20 cellular contexts compared by ENCODE assay signal in genomic region chr7:42385912-42386311, GRCh38.
A peak's percentile ranks its signal among the peaks of the same experiment; 100 is the strongest.
DNase-seq lines count a peak whose midpoint lies in the region; ATAC-seq, FAIRE-seq and TF ChIP-seq lines count a peak whose summit lies in the region.
"Had no signal": no experiment of that assay in that cellular context is flagged by ENCODE, and none has a peak within 500 bp of the region (broad histone marks: within the 10 kb centered on the region; RNA-seq: fewer than 3 reads in every experiment).

No MANE protein-coding gene starts in this region.

- no peak overlapping the region for H3K56ac ChIP-seq in IMR-90 (ENCODE audit: extremely low read depth, insufficient read depth, low read length)

- no peak overlapping the region for H4K8ac ChIP-seq in IMR-90 (ENCODE audit: low read depth in 2 of 2, low read length in 2 of 2)

- POLR2A ChIA-PET in IMR-90 (lab: Charles Lee; ENCODE audit: unreplicated experiment) (no interaction called here), K562 (lab: Yijun Ruan, JAX) (no interaction called here)

- H2AK9ac ChIP-seq in IMR-90 (replicated peaks; ENCODE audit: low read depth, low read length, poor library complexity) = no peak overlapping the region

- H2BK15ac ChIP-seq in IMR-90 (ENCODE audit: low read depth, low read length) = no peak overlapping the region

- intact Hi-C loops in IMR-90 (cut with micrococcal nuclease) (no loop called here), K562 (cut with micrococcal nuclease) (no loop called here), testis (cut with DNase I; ENCODE audit: low total_unique reads) (no loop called here)

- no peak overlapping the region for H3K4ac ChIP-seq in IMR-90 (ENCODE audit: low read depth, low read length)

- no peak overlapping the region for H3K23ac ChIP-seq in IMR-90 (ENCODE audit: low read depth, low read length)

- H3K27ac ChIP-seq in IMR-90 (ENCODE audit: insufficient read depth, low read length) = no peak overlapping the region
- H3K27ac ChIP-seq in K562 (ENCODE audit: extremely low read depth, low read depth, low read length) = no peak overlapping the region
- H3K27ac ChIP-seq in testis = no peak overlapping the region
- no peak overlapping the region for H3K27ac ChIP-seq in coronary artery

- no peak overlapping the region for H3K4me2 ChIP-seq in IMR-90 (ENCODE audit: low read depth, low read length)
- no peak overlapping the region for H3K4me2 ChIP-seq in K562 (ENCODE audit: insufficient read depth, low read length)
- H3K4me2 ChIP-seq: smooth muscle cell had no signal

- TF ChIP-seq RAD21 in IMR-90 (IDR thresholded peaks at IDR 0.05; ENCODE audit: low read length) = 0 out of 2 replicates have a peak, but pooled peaks have one; percentile 9
- no peak for TF ChIP-seq RAD21 in K562 (CRISPR knock-in tag; conservative IDR thresholded peaks at IDR 0.05 in 1 of 2, IDR thresholded peaks at IDR 0.05 in 1 of 2)

- no peak overlapping the region for H3K18ac ChIP-seq in IMR-90 (ENCODE audit: low read depth, low read length)

- no CpG with 5 or more reads among the region's 3 CpGs for WGBS in IMR-90 (ENCODE audit: extremely low coverage in 2 of 2, insufficient read length in 1 of 2), 2 experiments
- WGBS in K562 (ENCODE audit: insufficient coverage, low coverage, missing lambda C conversion rate) = 0% methylated on average over 3 of the region's 3 CpGs
- WGBS in testis, 2 donors = 89 to 93% methylated on average over 3 of the region's 3 CpGs

- in situ Hi-C loops in IMR-90 (cut with MboI; ENCODE audit: low sequenced_read_pairs) (no loop called here), K562 (cut with MboI) (no loop called here)

- CTCF ChIA-PET in IMR-90 (lab: Yijun Ruan, JAX) = no interaction called here
- CTCF ChIA-PET in K562 (lab: Yijun Ruan, JAX; ENCODE audit: low intra/inter-chr PET ratio) = no interaction called here

- H3K9ac ChIP-seq in IMR-90 (ENCODE audit: low read depth, low read length) (no peak overlapping the region), K562 (ENCODE audit: insufficient read depth in 1 of 2, low read depth in 2 of 2, low read length in 2 of 2) (no peak overlapping the region)

- BruUV-seq in IMR-90 (replicated peaks; lab: Mats Ljungman, UMichigan) (no TSS peak), K562 (replicated peaks; lab: Mats Ljungman, UMichigan) (no TSS peak)

- TF ChIP-seq EP300 in K562 (IDR thresholded peaks at IDR 0.05; ENCODE audit: low read length) = no peak

- no peak overlapping the region for H2BK5ac ChIP-seq in IMR-90 (ENCODE audit: low read depth, low read length, poor library complexity, severe bottlenecking)

- no peak overlapping the region for H3K14ac ChIP-seq in IMR-90 (replicated peaks; ENCODE audit: low read depth, low read length)

- DNase-seq in GM06990 (ENCODE audit: extremely low read depth, insufficient read length) (no peak), IMR-90 (no peak), K562 (ENCODE audit: extremely low read depth in 1 of 4, low spot score in 3 of 4) (no peak), glomerular visceral epithelial cell (ENCODE audit: extremely low spot score) (peak; percentile 4), NCI-H510A (lab: John Stamatoyannopoulos, UW) (no peak), testis (no peak), coronary artery (ENCODE audit: low spot score) (no peak)
- DNase-seq: activated CD4-positive, alpha-beta T cell treated with anti-CD3 and anti-CD28 coated beads for 1 hour; activated naive CD8-positive, alpha-beta T cell treated with anti-CD3 and anti-CD28 coated beads, Interleukin-2, amount 10 ng/mL, durations not matched to agents 7 days and 5 days; effector CD8-positive, alpha-beta T cell; hippocampal formation; kidney; NCI-H2029; NCI-H524; SIG-M5; stimulated activated CD4-positive, alpha-beta T cell treated with anti-CD3 and anti-CD28 coated beads, Interleukin-4, amount 100 ng/mL, for 24 hours had no signal

- no peak overlapping the region for H4K5ac ChIP-seq in IMR-90 (ENCODE audit: low read depth, low read length)

- H3K79me1 ChIP-seq in IMR-90 (ENCODE audit: low read depth in 1 of 2, low read length in 2 of 2) = no peaks in the 10 kb centered on the region

- H3K9me3 ChIP-seq in IMR-90 (ENCODE audit: control insufficient read depth, insufficient read depth, low read length) (no peaks in the 10 kb centered on the region), K562 (replicated peaks; ENCODE audit: control insufficient read depth, insufficient read depth, low read depth, low read length) (no peaks in the 10 kb centered on the region), testis (no peaks in the 10 kb centered on the region)

- no peak overlapping the region for H2BK120ac ChIP-seq in IMR-90 (ENCODE audit: low read depth, low read length)

- FAIRE-seq in K562 (lab: Jason Lieb, UNC) = no peak

- no peak overlapping the region for H2BK20ac ChIP-seq in IMR-90 (ENCODE audit: low read depth, low read length)

- no peaks in the 10 kb centered on the region for H3K79me2 ChIP-seq in K562 (ENCODE audit: control insufficient read depth, insufficient read depth, low read length)

- peak; percentile 22 for TF ChIP-seq CTCF in GM06990 (IDR thresholded peaks at IDR 0.05; ENCODE audit: insufficient read depth, low read length, poor library complexity, severe bottlenecking)
- TF ChIP-seq CTCF in IMR-90 (conservative IDR thresholded peaks at IDR 0.05; ENCODE audit: low read depth, low read length) = peak; percentile 9; the same call in 1 of the 2 replicates
- TF ChIP-seq CTCF in K562 (IDR thresholded peaks at IDR 0.05 in 2 of 3, conservative IDR thresholded peaks at IDR 0.05 in 1 of 3; ENCODE audit: insufficient read depth in 2 of 3, low read depth in 1 of 3, low read length in 3 of 3) = peak; percentile 12 to 23 (median 15); a peak in 1 of 6 replicates
- no peak for TF ChIP-seq CTCF in testis (IDR thresholded peaks at IDR 0.05)
- TF ChIP-seq CTCF in coronary artery (IDR thresholded peaks at IDR 0.05) = no peak

- H4K20me1 ChIP-seq in IMR-90 (ENCODE audit: insufficient read depth, low read length) (no peaks in the 10 kb centered on the region), K562 (replicated peaks; ENCODE audit: control insufficient read depth, insufficient read depth, low read length) (no peaks in the 10 kb centered on the region)

- H3K27me3 ChIP-seq in GM06990 (replicated peaks; ENCODE audit: control insufficient read depth, insufficient read depth, low read length) = no peaks in the 10 kb centered on the region
- no peaks in the 10 kb centered on the region; the same call in 1 of the 2 replicates for H3K27me3 ChIP-seq in IMR-90 (ENCODE audit: control insufficient read depth, insufficient read depth, low read length)
- H3K27me3 ChIP-seq in K562 (ENCODE audit: control insufficient read depth in 2 of 2, insufficient read depth in 2 of 2, low read length in 2 of 2) = no peaks in the 10 kb centered on the region
- no peaks in the 10 kb centered on the region for H3K27me3 ChIP-seq in testis

- ATAC-seq in IMR-90 (ENCODE audit: low read depth) = no peak
- ATAC-seq in K562 = peak; percentile 64
- ATAC-seq in GM19324 (IDR thresholded peaks at IDR 0.05; ENCODE audit: low FRiP score, unreplicated experiment) = no peak
- ATAC-seq: activated T-helper 17 cell treated with anti-CD3 and anti-CD28 coated beads, Interleukin-2, amount 50 U/mL, for 72 hours; natural killer cell treated with Interleukin-12 subunit alpha and Interleukin-12 subunit beta and Interleukin-15 and Interleukin-18, amount 100 ng/mL, for 72 hours had no signal

- H2AK5ac ChIP-seq in IMR-90 (ENCODE audit: low read depth, low read length) = no peak overlapping the region

- H3K4me1 ChIP-seq in IMR-90 (ENCODE audit: control insufficient read depth, insufficient read depth, low read length) (no peaks in the 10 kb centered on the region), K562 (replicated peaks in 1 of 2; ENCODE audit: control insufficient read depth in 2 of 2, insufficient read depth in 2 of 2, low read length in 2 of 2) (no peaks in the 10 kb centered on the region), testis (no peaks in the 10 kb centered on the region)

- H3K36me3 ChIP-seq in GM06990 (ENCODE audit: control insufficient read depth, insufficient read depth, low read length) (no peaks in the 10 kb centered on the region), IMR-90 (ENCODE audit: control insufficient read depth, insufficient read depth, low read length) (no peaks in the 10 kb centered on the region), K562 (ENCODE audit: control insufficient read depth, insufficient read depth, low read length) (no peaks in the 10 kb centered on the region), testis (ENCODE audit: low read depth, missing control alignments) (no peaks in the 10 kb centered on the region)

- H3K9me1 ChIP-seq in IMR-90 (ENCODE audit: insufficient read depth, low read length) (no peaks in the 10 kb centered on the region), K562 (ENCODE audit: control insufficient read depth, insufficient read depth, low read length) (no peaks in the 10 kb centered on the region)

- H4K91ac ChIP-seq in IMR-90 (ENCODE audit: insufficient read depth, low read depth, low read length) = no peak overlapping the region

- no peak overlapping the region for H3K4me3 ChIP-seq in GM06990 (replicated peaks; ENCODE audit: low read depth, low read length)
- H3K4me3 ChIP-seq in IMR-90 (ENCODE audit: insufficient read depth, low read depth, low read length) = no peak overlapping the region
- no peak overlapping the region for H3K4me3 ChIP-seq in K562
- H3K4me3 ChIP-seq in testis = no peak overlapping the region
- H3K4me3 ChIP-seq in coronary artery = no peak overlapping the region
- H3K4me3 ChIP-seq: smooth muscle cell had no signal

- H2AFZ ChIP-seq in IMR-90 (replicated peaks; ENCODE audit: low read length, poor library complexity) (no peak overlapping the region), K562 (ENCODE audit: low read depth, low read length) (no peak overlapping the region)

- no peak for TF ChIP-seq POLR2A in IMR-90 (IDR thresholded peaks at IDR 0.05; ENCODE audit: low read depth, low read length)
- TF ChIP-seq POLR2A in K562 (conservative IDR thresholded peaks at IDR 0.05) = no peak
- TF ChIP-seq POLR2A in testis (IDR thresholded peaks at IDR 0.05) = no peak

- dilution Hi-C loops in IMR-90 (cut with HindIII; ENCODE audit: low sequenced_read_pairs, unreplicated experiment) = no loop called here

TF ChIP-seq in IMR-90, 13 proteins besides CTCF, POLR2A, EP300 and RAD21 (continues in another document):
- TF ChIP-seq CHD1 (IDR thresholded peaks at IDR 0.05; ENCODE audit: low read depth, low read length) (no peak), MAZ (IDR thresholded peaks at IDR 0.05; ENCODE audit: borderline replicate concordance, low read depth, low read length) (no peak), MAFK (IDR thresholded peaks at IDR 0.05; ENCODE audit: low read depth, low read length) (no peak), RFX5 (IDR thresholded peaks at IDR 0.05; ENCODE audit: low read depth, low read length) (no peak), RCOR1 (IDR thresholded peaks at IDR 0.05; ENCODE audit: insufficient replicate concordance, low read length) (no peak)

Comparison
In these comparisons a context has a peak if more than half of its experiments do, and no peak if none do; other contexts are left out.
1. CTCF ChIP-seq: peak in GM06990 (single experiment), IMR-90 (single experiment) and K562 (3 of 3); none in testis (0 of 3) and coronary artery (single experiment).